In the genomic region with DNA sequence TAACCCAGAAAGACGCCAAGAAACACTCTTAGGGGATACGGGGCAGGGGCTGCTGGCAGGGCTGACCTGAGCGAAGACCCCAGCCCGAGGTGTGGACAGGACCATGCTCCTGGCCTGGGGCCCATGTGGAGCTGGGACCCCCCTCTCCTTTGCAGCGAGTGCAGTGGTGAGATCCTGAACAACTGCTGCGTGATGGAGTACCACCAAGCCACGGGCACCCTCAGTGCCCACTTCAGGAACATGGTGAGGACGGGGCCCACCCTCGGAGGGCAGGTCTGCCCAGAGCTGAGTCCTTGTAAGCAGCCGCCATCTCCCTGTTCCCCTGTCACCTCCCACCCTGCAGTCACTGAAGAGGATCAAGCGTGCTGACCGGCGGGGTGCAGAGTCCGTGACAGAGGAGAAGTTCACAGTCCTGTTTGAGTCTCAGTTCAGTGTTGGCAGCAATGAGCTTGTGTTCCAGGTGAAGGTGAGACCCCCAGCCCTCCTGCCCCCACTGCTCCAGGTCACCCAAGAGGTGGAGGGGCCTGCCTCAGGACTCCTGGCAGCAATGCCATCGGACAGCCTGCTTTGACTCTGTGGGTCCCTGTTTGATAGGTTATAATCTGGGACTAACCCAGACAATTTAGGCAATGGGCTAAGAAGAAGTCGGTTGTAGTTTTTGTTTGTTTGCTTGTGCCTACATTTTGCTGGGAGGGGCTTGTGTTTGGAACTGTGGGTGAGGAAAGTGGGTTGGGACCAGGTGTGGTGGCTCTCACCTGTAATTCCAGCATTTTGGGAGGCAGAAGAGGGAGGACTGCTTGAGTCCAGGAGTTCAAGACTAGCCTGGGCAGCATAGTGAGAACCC, we compare ENCODE assay signal across 10 cellular contexts.
"Had no signal": no experiment of that assay in that cellular context is flagged by ENCODE, and none has a peak within 500 bp of the region (broad histone marks: within the 10 kb centered on the region; RNA-seq: fewer than 3 reads in every experiment).

No MANE protein-coding gene starts in this region.

- DNase-seq: activated CD4-positive, alpha-beta T cell treated with anti-CD3 and anti-CD28 coated beads, Interleukin-2, amount 50 U/mL, for 48 hours; activated effector memory CD4-positive, alpha-beta T cell treated with anti-CD3 and anti-CD28 coated beads, Interleukin-2, amount 50 U/mL, for 16 hours; dorsolateral prefrontal cortex; mammary epithelial cell; SHP77 treated with DMSO at 0.1 percent for 48 hours; stimulated activated CD4-positive, alpha-beta T cell treated with anti-CD3 and anti-CD28 coated beads, Interleukin-1b, Interleukin-23, amount 100 ng/mL, for 48 hours; tibial artery; uterus had no signal

- ATAC-seq: gastroesophageal sphincter, left lobe of liver had no signal
